23 cellular contexts compared by ENCODE assay signal in the genomic region with DNA sequence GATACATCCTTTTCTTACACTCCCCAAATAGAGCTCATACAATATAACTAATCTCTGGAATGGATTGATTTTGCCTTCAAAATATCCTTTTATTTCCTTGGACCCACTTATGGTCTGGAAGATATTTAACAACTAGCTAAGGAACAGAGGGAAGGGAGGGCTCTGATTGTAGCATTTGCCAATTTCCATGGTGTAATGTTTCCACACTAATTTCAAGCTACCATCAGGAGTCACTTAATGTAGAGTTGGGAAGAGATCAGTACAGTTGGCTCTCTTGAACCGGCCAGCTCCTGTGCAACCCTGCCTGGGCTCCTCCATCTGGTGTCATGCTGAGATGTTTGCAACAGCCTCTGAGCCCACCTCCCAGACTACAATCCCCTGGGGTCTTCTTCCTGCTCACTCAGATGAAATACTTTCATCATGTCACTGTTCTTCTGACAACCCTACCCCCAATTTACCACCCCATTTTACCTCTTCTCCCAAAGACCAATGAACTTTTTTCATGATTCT. TPM values are rescaled to one million over a fixed set of nuclear protein-coding genes. Genes with fewer than 3 reads are reported as not detected.
DNase-seq lines count a peak whose midpoint lies in the region; ATAC-seq and TF ChIP-seq lines count a peak whose summit lies in the region.
"Had no signal": no experiment of that assay in that cellular context is flagged by ENCODE, and none has a peak within 500 bp of the region (broad histone marks: within the 10 kb centered on the region; RNA-seq: fewer than 3 reads in every experiment).

No MANE protein-coding gene starts in this region.

- peaks cover 28 to 38% (median 31%) of the 10 kb centered on the region in 3 donors for H3K4me1 ChIP-seq in skeletal muscle tissue (ENCODE audit: control insufficient read depth in 3 of 3, insufficient read depth in 3 of 3, low read length in 3 of 3)
- H3K4me1 ChIP-seq in Peyer's patch: peaks cover 0 to 6% (median 0%) of the 10 kb centered on the region in 4 donors

- H3K27ac ChIP-seq in skeletal muscle tissue (ENCODE audit: low read depth, low read length): peak overlapping the region; percentile 67
- H3K27ac ChIP-seq in Peyer's patch: no peak overlapping the region

- H3K27me3 Mint-ChIP-seq in activated B cell treated with CpG ODN at 0.5 μM for 24 hours (no peaks in the 10 kb centered on the region), glutamatergic neuron (ENCODE audit: unreplicated experiment) (no peaks in the 10 kb centered on the region)

- POLR2A ChIA-PET in activated B cell treated with CpG ODN at 0.5 μM for 24 hours (lab: Charles Lee): interaction anchor here (0.8 to 2.2 kb wide), 6 partner anchors 8 to 57 kb away, joined by 3 to 10 read pairs (median 4); a partner anchor contains a TSS

- CTCF ChIA-PET in activated B cell treated with CpG ODN at 0.5 μM for 24 hours (lab: Charles Lee): no interaction called here

- intact Hi-C loops in activated B cell treated with CpG ODN at 0.5 μM for 24 hours (cut with micrococcal nuclease): no loop called here

- TF ChIP-seq CTCF in activated B cell treated with CpG ODN at 0.5 μM for 24 hours (IDR thresholded peaks at IDR 0.05) (no peak), fibroblast of mammary gland (conservative IDR thresholded peaks at IDR 0.05; ENCODE audit: control insufficient read depth, insufficient read depth, low read depth, low read length) (no peak), Peyer's patch (IDR thresholded peaks at IDR 0.05) (no peak), glutamatergic neuron (IDR thresholded peaks at IDR 0.05; ENCODE audit: partially characterized antibody, unreplicated experiment) (no peak)

- peak overlapping the region; percentile 67 for H3K4me3 Mint-ChIP-seq in activated B cell treated with CpG ODN at 0.5 μM for 24 hours
- H3K4me3 Mint-ChIP-seq in glutamatergic neuron (ENCODE audit: unreplicated experiment): no peak overlapping the region
- H3K4me3 Mint-ChIP-seq: activated CD8-positive, alpha-beta memory T cell treated with anti-CD3 and anti-CD28 coated beads, Interleukin-2, amount 10 ng/mL, durations not matched to agents 7 days and 5 days; CD8-positive, alpha-beta memory T cell; dendritic cell treated with granulocyte-macrophage colony-stimulating factor and Interleukin-4, amounts not matched to agents 40 ng/mL and 50 ng/mL, for 4 days; type B pancreatic cell had no signal

- H3K27me3 ChIP-seq in skeletal muscle tissue (ENCODE audit: control insufficient read depth in 3 of 3, insufficient read depth in 3 of 3, low read length in 3 of 3) (no peaks in the 10 kb centered on the region), Peyer's patch (no peaks in the 10 kb centered on the region)

- no peak overlapping the region for H3K9ac ChIP-seq in skeletal muscle tissue (ENCODE audit: low read depth in 1 of 3, low read length in 3 of 3)

- H3K27ac Mint-ChIP-seq in activated B cell treated with CpG ODN at 0.5 μM for 24 hours (peak overlapping the region; percentile 70), glutamatergic neuron (ENCODE audit: unreplicated experiment) (no peak overlapping the region)
- H3K27ac Mint-ChIP-seq: activated CD8-positive, alpha-beta memory T cell treated with anti-CD3 and anti-CD28 coated beads, Interleukin-2, amount 10 ng/mL, durations not matched to agents 7 days and 5 days; CD8-positive, alpha-beta memory T cell; dendritic cell treated with granulocyte-macrophage colony-stimulating factor and Interleukin-4, amounts not matched to agents 40 ng/mL and 50 ng/mL, for 4 days; type B pancreatic cell had no signal

- no peak for TF ChIP-seq POLR2A in Peyer's patch (IDR thresholded peaks at IDR 0.05)

- H3K4me3 ChIP-seq in fibroblast of mammary gland (ENCODE audit: control insufficient read depth, low read depth, low read length) (no peak overlapping the region), skeletal muscle tissue (ENCODE audit: low read length in 3 of 3) (no peak overlapping the region), Peyer's patch (no peak overlapping the region)

- H3K36me3 ChIP-seq in skeletal muscle tissue (ENCODE audit: control insufficient read depth in 3 of 3, insufficient read depth in 3 of 3, low read length in 3 of 3) (no peaks in the 10 kb centered on the region), Peyer's patch (no peaks in the 10 kb centered on the region)

- H3K9me3 Mint-ChIP-seq in activated B cell treated with CpG ODN at 0.5 μM for 24 hours (no peaks in the 10 kb centered on the region), glutamatergic neuron (ENCODE audit: unreplicated experiment) (no peaks in the 10 kb centered on the region)
- H3K9me3 Mint-ChIP-seq: CD8-positive, alpha-beta memory T cell; dendritic cell treated with granulocyte-macrophage colony-stimulating factor and Interleukin-4, amounts not matched to agents 40 ng/mL and 50 ng/mL, for 4 days; type B pancreatic cell had no signal

- ATAC-seq in activated B cell treated with CpG ODN at 0.5 μM for 24 hours (ENCODE audit: low read depth) (no peak), HG03432 (IDR thresholded peaks at IDR 0.05; ENCODE audit: unreplicated experiment) (no peak)
- ATAC-seq: activated CD4-positive, CD25-positive, alpha-beta regulatory T cell treated with anti-CD3 and anti-CD28 coated beads, Interleukin-2, amount 50 U/mL, for 24 hours; activated CD8-positive, alpha-beta memory T cell treated with anti-CD3 and anti-CD28 coated beads, Interleukin-2, amount 10 ng/mL, durations not matched to agents 7 days and 5 days had no signal

- H3K36me3 Mint-ChIP-seq in activated B cell treated with CpG ODN at 0.5 μM for 24 hours (ENCODE audit: low read depth) (peaks cover 5% of the 10 kb centered on the region), glutamatergic neuron (ENCODE audit: unreplicated experiment) (no peaks in the 10 kb centered on the region)
- H3K36me3 Mint-ChIP-seq: activated CD8-positive, alpha-beta memory T cell treated with anti-CD3 and anti-CD28 coated beads, Interleukin-2, amount 10 ng/mL, durations not matched to agents 7 days and 5 days; CD8-positive, alpha-beta memory T cell; type B pancreatic cell had no signal

- H3K9me3 ChIP-seq in skeletal muscle tissue (ENCODE audit: control insufficient read depth in 3 of 3, low read length in 3 of 3): no peaks in the 10 kb centered on the region
- no peaks in the 10 kb centered on the region for H3K9me3 ChIP-seq in Peyer's patch

- H3K4me1 Mint-ChIP-seq in activated B cell treated with CpG ODN at 0.5 μM for 24 hours (peaks cover 91% of the 10 kb centered on the region), glutamatergic neuron (ENCODE audit: low read depth, unreplicated experiment) (peaks cover 9% of the 10 kb centered on the region)
- H3K4me1 Mint-ChIP-seq: CD8-positive, alpha-beta memory T cell had no signal

- peak; percentile 21 for DNase-seq in DMS 273 (lab: John Stamatoyannopoulos, UW; ENCODE audit: unreplicated experiment)
- DNase-seq in DMS 273 treated with DMSO at 0.1 percent for 48 hours (lab: John Stamatoyannopoulos, UW): no peak
- no peak for DNase-seq in activated B cell treated with CpG ODN at 0.5 μM for 24 hours
- peak; percentile 55 for DNase-seq in fibroblast of mammary gland (ENCODE audit: low read depth)
- DNase-seq in Peyer's patch: no peak
- DNase-seq in glutamatergic neuron: no peak
- DNase-seq: 8988T; activated CD8-positive, alpha-beta memory T cell treated with anti-CD3 and anti-CD28 coated beads, Interleukin-2, amount 10 ng/mL, durations not matched to agents 7 days and 5 days; activated effector memory CD4-positive, alpha-beta T cell treated with Interleukin-2 at 50 U/mL for 16 hours; anterior cingulate cortex; CD8-positive, alpha-beta memory T cell; erythroblast; hippocampal formation; KBM-7; kidney; NCI-H1092 treated with DMSO at 0.1 percent for 48 hours; NCI-H82; T-helper 2 cell had no signal

RNA-seq across cellular contexts. Expression of a gene that starts 8.0 kb away (rescaled TPM):
- total RNA-seq in activated B cell treated with CpG ODN at 0.5 μM for 24 hours: 64.4 and 72.3 TPM in 2 replicates
- total RNA-seq in skeletal muscle tissue: not detected
- total RNA-seq in Peyer's patch: 1 to 10 TPM in 1 of 4 donors, under 1 TPM in 1, not detected in 2; 0.94 to 5.0 TPM
- not detected for total RNA-seq in glutamatergic neuron (ENCODE audit: unreplicated experiment)

Comparison
In these comparisons a context has a peak if more than half of its experiments do, and no peak if none do; other contexts are left out.
1. DNase-seq: peak in DMS 273 (single experiment) and fibroblast of mammary gland (single experiment); none in DMS 273 treated with DMSO at 0.1 percent for 48 hours (single experiment), activated B cell treated with CpG ODN at 0.5 μM for 24 hours (single experiment), Peyer's patch (0 of 3) and glutamatergic neuron (single experiment).
2. RNA of a gene that starts 8.0 kb away (total RNA-seq): 64.4 to 72.3 TPM in activated B cell treated with CpG ODN at 0.5 μM for 24 hours; 0.94 to 5.0 TPM in Peyer's patch, not detected in skeletal muscle tissue (single experiment) and not detected in glutamatergic neuron (single experiment); every median in the first group is over 10 times any median in the second.